ENCODE assay signal across 20 cellular contexts in genomic region chr2:78541451-78542267, GRCh38.
A peak's percentile ranks its signal among the peaks of the same experiment; 100 is the strongest.
DNase-seq lines count a peak whose midpoint lies in the region; ATAC-seq lines count a peak whose summit lies in the region.
"Had no signal": no experiment of that assay in that cellular context is flagged by ENCODE, and none has a peak within 500 bp of the region (broad histone marks: within the 10 kb centered on the region; RNA-seq: fewer than 3 reads in every experiment).

No MANE protein-coding gene starts in this region.

- H3K4me3 ChIP-seq in iPS-15b (ENCODE audit: low read depth, low read length) = peak overlapping the region; percentile 40
- H3K4me3 ChIP-seq: coronary artery, Peyer's patch, thyroid gland had no signal

- H3K27me3 Mint-ChIP-seq in activated CD8-positive, alpha-beta T cell treated with anti-CD3 and anti-CD28 coated beads, Interleukin-2, amount 10 ng/mL, durations not matched to agents 7 days and 5 days (ENCODE audit: low read depth) = no peaks in the 10 kb centered on the region
- H3K27me3 Mint-ChIP-seq: T-helper 17 cell had no signal

- POLR2A ChIA-PET in activated CD8-positive, alpha-beta T cell treated with anti-CD3 and anti-CD28 coated beads, Interleukin-2, amount 10 ng/mL, durations not matched to agents 7 days and 5 days (lab: Charles Lee) = no interaction called here

- H3K9ac ChIP-seq in iPS-15b (ENCODE audit: low read depth, low read length) = peak overlapping the region; percentile 3

- H3K4me1 Mint-ChIP-seq in activated CD8-positive, alpha-beta T cell treated with anti-CD3 and anti-CD28 coated beads, Interleukin-2, amount 10 ng/mL, durations not matched to agents 7 days and 5 days (ENCODE audit: low read depth) = no peaks in the 10 kb centered on the region
- H3K4me1 Mint-ChIP-seq: mesothelial cell of epicardium, T-helper 17 cell had no signal

- ATAC-seq in HG02623 (IDR thresholded peaks at IDR 0.05; ENCODE audit: unreplicated experiment) = no peak
- ATAC-seq in activated CD8-positive, alpha-beta T cell treated with anti-CD3 and anti-CD28 coated beads, Interleukin-2, amount 10 ng/mL, durations not matched to agents 7 days and 5 days = no peak
- ATAC-seq: activated CD4-positive, CD25-positive, alpha-beta regulatory T cell treated with anti-CD3 and anti-CD28 coated beads, Interleukin-2, amount 50 U/mL, for 24 hours; sciatic nerve; T-helper 17 cell had no signal

- CTCF ChIA-PET in activated CD8-positive, alpha-beta T cell treated with anti-CD3 and anti-CD28 coated beads, Interleukin-2, amount 10 ng/mL, durations not matched to agents 7 days and 5 days (lab: Charles Lee) = no interaction called here

- H3K27ac Mint-ChIP-seq in activated CD8-positive, alpha-beta T cell treated with anti-CD3 and anti-CD28 coated beads, Interleukin-2, amount 10 ng/mL, durations not matched to agents 7 days and 5 days = no peak overlapping the region
- H3K27ac Mint-ChIP-seq: activated naive CD4-positive, alpha-beta T cell treated with anti-CD3 and anti-CD28 coated beads for 36 hours; mesothelial cell of epicardium; T-helper 17 cell had no signal

- H3K4me3 Mint-ChIP-seq in activated CD8-positive, alpha-beta T cell treated with anti-CD3 and anti-CD28 coated beads, Interleukin-2, amount 10 ng/mL, durations not matched to agents 7 days and 5 days = no peak overlapping the region
- H3K4me3 Mint-ChIP-seq: activated naive CD4-positive, alpha-beta T cell treated with anti-CD3 and anti-CD28 coated beads for 36 hours; mesothelial cell of epicardium; T-helper 17 cell had no signal

- H3K36me3 Mint-ChIP-seq in activated CD8-positive, alpha-beta T cell treated with anti-CD3 and anti-CD28 coated beads, Interleukin-2, amount 10 ng/mL, durations not matched to agents 7 days and 5 days (ENCODE audit: low read depth) = no peaks in the 10 kb centered on the region
- H3K36me3 Mint-ChIP-seq: mesothelial cell of epicardium had no signal

- H3K9me3 Mint-ChIP-seq in activated CD8-positive, alpha-beta T cell treated with anti-CD3 and anti-CD28 coated beads, Interleukin-2, amount 10 ng/mL, durations not matched to agents 7 days and 5 days (ENCODE audit: insufficient read depth) = peaks cover 42% of the 10 kb centered on the region

- peak; percentile 99 for DNase-seq in DMS53 (lab: John Stamatoyannopoulos, UW)
- peak; percentile 63 for DNase-seq in HuH-7 (ENCODE audit: low spot score)
- DNase-seq in NCI-H748 treated with DMSO at 0.1 percent for 48 hours (lab: John Stamatoyannopoulos, UW) = peak; percentile 74
- DNase-seq in activated CD4-positive, alpha-beta T cell treated with anti-CD3 and anti-CD28 coated beads for 48 hours = no peak
- no peak for DNase-seq in NOMO-1 treated with dmso at 0.1 percent for 144 hours (lab: John Stamatoyannopoulos, UW; ENCODE audit: unreplicated experiment)
- DNase-seq in activated CD8-positive, alpha-beta T cell treated with anti-CD3 and anti-CD28 coated beads, Interleukin-2, amount 10 ng/mL, durations not matched to agents 7 days and 5 days = no peak
- DNase-seq: activated CD8-positive, alpha-beta memory T cell treated with anti-CD3 and anti-CD28 coated beads, Interleukin-2, amount 50 U/mL, for 4 hours; activated naive CD4-positive, alpha-beta T cell treated with anti-CD3 and anti-CD28 coated beads for 36 hours; erythroblast; NCI-H446; stimulated activated CD4-positive, alpha-beta T cell treated with anti-CD3 and anti-CD28 coated beads, Interleukin-2, amount 100 ng/mL, for 48 hours; T-helper 17 cell; thyroid gland had no signal

- H3K36me3 ChIP-seq in iPS-15b (ENCODE audit: control insufficient read depth, insufficient read depth, low read length) = no peaks in the 10 kb centered on the region
- H3K36me3 ChIP-seq: Peyer's patch, thyroid gland had no signal

- H3K4me1 ChIP-seq in iPS-15b (ENCODE audit: control insufficient read depth, insufficient read depth, low read length) = no peaks in the 10 kb centered on the region
- H3K4me1 ChIP-seq: Peyer's patch, thyroid gland had no signal

- no peaks in the 10 kb centered on the region for H3K27me3 ChIP-seq in iPS-15b (ENCODE audit: control insufficient read depth, insufficient read depth, low read length)
- H3K27me3 ChIP-seq: Peyer's patch, thyroid gland had no signal

- H3K9me3 ChIP-seq in iPS-15b (ENCODE audit: control insufficient read depth, insufficient read depth, low read length) = no peaks in the 10 kb centered on the region
- H3K9me3 ChIP-seq: Peyer's patch, thyroid gland had no signal

Comparison
In these comparisons a context has a peak if more than half of its experiments do, and no peak if none do; other contexts are left out.
1. DNase-seq: peak in DMS53 (single experiment), HuH-7 (single experiment) and NCI-H748 treated with DMSO at 0.1 percent for 48 hours (single experiment); none in activated CD4-positive, alpha-beta T cell treated with anti-CD3 and anti-CD28 coated beads for 48 hours (single experiment), NOMO-1 treated with dmso at 0.1 percent for 144 hours (single experiment) and activated CD8-positive, alpha-beta T cell treated with anti-CD3 and anti-CD28 coated beads, Interleukin-2, amount 10 ng/mL, durations not matched to agents 7 days and 5 days (single experiment).